8 cellular contexts compared by ENCODE assay signal in genomic region chr22:36775966-36776669, GRCh38. TPM values are rescaled to one million over a fixed set of nuclear protein-coding genes. Genes with fewer than 3 reads are reported as not detected.
DNase-seq lines count a peak whose midpoint lies in the region; ATAC-seq, FAIRE-seq and TF ChIP-seq lines count a peak whose summit lies in the region.

IFT27 (minus strand) TSS chr22:36776119; CDS start chr22:36775707, 412 bp downstream.

- H3K27ac ChIP-seq in WERI-Rb-1 = peak within 1 kb of the TSS; percentile 28; the same call in 1 of the 2 replicates
- H3K27ac ChIP-seq in mammary epithelial cell (ENCODE audit: insufficient read depth, low read depth, low read length) = peak within 1 kb of the TSS; percentile 42
- no peak within 1 kb of the TSS for H3K27ac ChIP-seq in iPS-20b (ENCODE audit: low read length)
- peak within 1 kb of the TSS; percentile 65 to 95 (median 90) for H3K27ac ChIP-seq in skin epidermis

- BruUV-seq in mammary epithelial cell (replicated peaks; lab: Mats Ljungman, UMichigan) = no TSS peak

- ATAC-seq in GM18867 (IDR thresholded peaks at IDR 0.05; ENCODE audit: unreplicated experiment) (peak; percentile 90), HG03103 (IDR thresholded peaks at IDR 0.05; ENCODE audit: low read depth, unreplicated experiment) (peak; percentile 78)

- H3K79me2 ChIP-seq in mammary epithelial cell (ENCODE audit: insufficient read depth, low read length) = no peaks in the 10 kb centered on the region

- DNase-seq in NCI-H2227 (lab: John Stamatoyannopoulos, UW; ENCODE audit: unreplicated experiment) = peak; percentile 99
- DNase-seq in WERI-Rb-1 = peak; percentile 98
- DNase-seq in mammary epithelial cell = peak; percentile 100

- peak within 1 kb of the TSS; percentile 61 for H3K4me3 ChIP-seq in WERI-Rb-1 (ENCODE audit: low read depth, low read length)
- H3K4me3 ChIP-seq in mammary epithelial cell (replicated peaks in 1 of 3; ENCODE audit: insufficient read depth in 1 of 3, low read depth in 2 of 3, low read length in 3 of 3) = peak within 1 kb of the TSS; percentile 72 to 85 (median 80)
- H3K4me3 ChIP-seq in iPS-20b (ENCODE audit: low read length) = peak within 1 kb of the TSS; percentile 92
- H3K4me3 ChIP-seq in skin epidermis = peak within 1 kb of the TSS; percentile 65 to 98 (median 94)

- no peaks in the 10 kb centered on the region for H4K20me1 ChIP-seq in mammary epithelial cell (ENCODE audit: insufficient read depth, low read length)

- CTCF ChIA-PET in mammary epithelial cell (lab: Charles Lee; ENCODE audit: low non-redundant PET) = interaction anchor here (0.5 to 1.0 kb wide), 5 partner anchors 78 to 247 kb away, joined by 3 to 6 read pairs (median 4); no protein-coding TSS in a partner anchor

- peak; percentile 100 for FAIRE-seq in A204.1 (lab: Jason Lieb, UNC)

- no peaks in the 10 kb centered on the region for H3K36me3 ChIP-seq in WERI-Rb-1
- no peaks in the 10 kb centered on the region for H3K36me3 ChIP-seq in mammary epithelial cell (ENCODE audit: insufficient read depth, low read length)
- peaks cover 10% of the 10 kb centered on the region; the same call in 1 of the 2 replicates for H3K36me3 ChIP-seq in iPS-20b (ENCODE audit: insufficient read depth, low read depth, low read length)

- H3K9ac ChIP-seq in mammary epithelial cell (ENCODE audit: insufficient read depth, low read length) (peak within 1 kb of the TSS; percentile 63), iPS-20b (ENCODE audit: low read depth, low read length) (peak within 1 kb of the TSS; percentile 83; the same call in 1 of the 2 replicates)

- in situ Hi-C loops in mammary epithelial cell (cut with MboI; ENCODE audit: low sequenced_read_pairs in 2 of 2) = loop anchor here in 1 of 2 donors (10.0 kb wide), 1 partner anchor 231 kb away; no protein-coding TSS in a partner anchor

- H3K27me3 ChIP-seq in WERI-Rb-1 (ENCODE audit: insufficient read depth, low read depth, severe bottlenecking) = peaks cover 3% of the 10 kb centered on the region
- no peaks in the 10 kb centered on the region for H3K27me3 ChIP-seq in mammary epithelial cell (ENCODE audit: insufficient read depth, low read length)
- peaks cover 15% of the 10 kb centered on the region for H3K27me3 ChIP-seq in iPS-20b (ENCODE audit: insufficient read depth, low read length)

- no peak for TF ChIP-seq CTCF in WERI-Rb-1 (IDR thresholded peaks at IDR 0.05; ENCODE audit: low read depth, low read length)
- no peak for TF ChIP-seq CTCF in mammary epithelial cell (conservative IDR thresholded peaks at IDR 0.05 in 1 of 2, IDR thresholded peaks at IDR 0.05 in 1 of 2; ENCODE audit: extremely low read depth in 1 of 2, insufficient read depth in 1 of 2, low read depth in 1 of 2, low read length in 2 of 2)

- dilution Hi-C loops in mammary epithelial cell (cut with HindIII; ENCODE audit: low sequenced_read_pairs) = loop anchor here (5.0 kb wide), 1 partner anchor 56 kb away; no protein-coding TSS in a partner anchor

- peak within 1 kb of the TSS; percentile 92 for H3K4me2 ChIP-seq in mammary epithelial cell (ENCODE audit: insufficient read depth, low read depth, low read length)

- H3K9me3 ChIP-seq in WERI-Rb-1 (ENCODE audit: severe bottlenecking) (peaks cover 19% of the 10 kb centered on the region), mammary epithelial cell (replicated peaks; ENCODE audit: insufficient read depth, low read length) (no peaks in the 10 kb centered on the region), iPS-20b (ENCODE audit: insufficient read depth, low read depth, low read length) (peaks cover 8% of the 10 kb centered on the region)

- WGBS in mammary epithelial cell (ENCODE audit: low coverage, missing lambda C conversion rate) = 1% methylated on average over 35 of the region's 43 CpGs

- H3K4me1 ChIP-seq in mammary epithelial cell (ENCODE audit: insufficient read depth, low read length) = peaks cover 11% of the 10 kb centered on the region
- no peaks in the 10 kb centered on the region; the same call in 1 of the 2 replicates for H3K4me1 ChIP-seq in iPS-20b (ENCODE audit: insufficient read depth, low read length)

- intact Hi-C loops in mammary epithelial cell (cut with micrococcal nuclease) = loop anchor here (2.0 kb wide), 1 partner anchor 229 kb away; no protein-coding TSS in a partner anchor

- peak within 1 kb of the TSS; percentile 95 for H2AFZ ChIP-seq in mammary epithelial cell (ENCODE audit: low read depth, low read length)

RNA-seq across cellular contexts. Expression of gene IFT27, which starts in this region (rescaled TPM):
- total RNA-seq in mammary epithelial cell = 10 to 100 TPM; 13.7 to 22.3 TPM
- 8.6 TPM for polyA plus RNA-seq in mammary epithelial cell
- not detected for polyA minus RNA-seq in mammary epithelial cell
